ENCODE assay signal across 17 cellular contexts in the genomic region with DNA sequence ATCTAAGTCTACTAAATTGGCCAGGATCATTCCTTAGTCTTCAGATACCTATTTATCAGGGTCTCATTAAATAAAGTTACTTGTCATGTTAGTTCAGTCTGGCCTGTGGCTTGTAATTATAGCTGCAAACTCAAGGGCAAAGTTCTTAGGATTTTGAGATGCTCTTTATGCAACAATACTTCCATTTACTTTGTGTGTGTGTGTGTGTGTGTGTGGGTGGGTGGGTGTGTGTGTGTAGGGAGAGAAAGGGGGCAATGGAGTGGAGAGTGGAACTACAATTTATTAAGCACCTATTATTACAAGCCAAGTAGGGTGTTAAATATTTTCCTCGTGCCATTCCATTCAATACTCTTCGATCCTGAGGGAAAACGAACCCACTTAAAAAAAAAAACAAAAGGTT. TPM values are rescaled to one million over a fixed set of nuclear protein-coding genes. Genes with fewer than 3 reads are reported as not detected.
DNase-seq lines count a peak whose midpoint lies in the region; ATAC-seq and TF ChIP-seq lines count a peak whose summit lies in the region.
"Had no signal": no experiment of that assay in that cellular context is flagged by ENCODE, and none has a peak within 500 bp of the region (broad histone marks: within the 10 kb centered on the region; RNA-seq: fewer than 3 reads in every experiment).

No MANE protein-coding gene starts in this region.

- no peaks in the 10 kb centered on the region for H3K27me3 Mint-ChIP-seq in activated CD8-positive, alpha-beta T cell treated with anti-CD3 and anti-CD28 coated beads for 36 hours
- H3K27me3 Mint-ChIP-seq in activated CD8-positive, alpha-beta T cell treated with anti-CD3 and anti-CD28 coated beads, Interleukin-2, amount 10 ng/mL, durations not matched to agents 7 days and 5 days (ENCODE audit: low read depth), result no peaks in the 10 kb centered on the region
- H3K27me3 Mint-ChIP-seq in immature natural killer cell (ENCODE audit: low read depth in 3 of 3), result peaks cover 0 to 2% (median 1%) of the 10 kb centered on the region in 3 donors
- H3K27me3 Mint-ChIP-seq: CD4-positive, alpha-beta T cell had no signal

- POLR2A ChIA-PET in activated CD8-positive, alpha-beta T cell treated with anti-CD3 and anti-CD28 coated beads for 36 hours (lab: Charles Lee), result no interaction called here
- POLR2A ChIA-PET in activated CD8-positive, alpha-beta T cell treated with anti-CD3 and anti-CD28 coated beads, Interleukin-2, amount 10 ng/mL, durations not matched to agents 7 days and 5 days (lab: Charles Lee), result interaction anchor here (1.4 kb wide), 1 partner anchor 17 kb away, joined by 3 read pairs; no protein-coding TSS in a partner anchor
- POLR2A ChIA-PET in HEK293 (lab: Yijun Ruan, JAX), result interaction anchor here (1.4 kb wide), 1 partner anchor 125 kb away, joined by 3 read pairs; no protein-coding TSS in a partner anchor

- no peak for TF ChIP-seq CTCF in activated CD8-positive, alpha-beta T cell treated with anti-CD3 and anti-CD28 coated beads for 36 hours (IDR thresholded peaks at IDR 0.05)
- TF ChIP-seq CTCF in HEK293 (tag by site-specific recombination; IDR thresholded peaks at IDR 0.05), result no peak

- no peaks in the 10 kb centered on the region for H3K9me3 ChIP-seq in HEK293 (ENCODE audit: control insufficient read depth, insufficient read depth, low read depth, low read length)
- no peaks in the 10 kb centered on the region for H3K9me3 ChIP-seq in MG63
- H3K9me3 ChIP-seq: BLaER1 treated with 17β-estradiol and CSF1 and Interleukin-3, amounts not matched to agents 10 nM and 100 nM had no signal

- DNase-seq in activated CD8-positive, alpha-beta T cell treated with anti-CD3 and anti-CD28 coated beads for 36 hours, result no peak
- DNase-seq in activated CD8-positive, alpha-beta T cell treated with anti-CD3 and anti-CD28 coated beads, Interleukin-2, amount 10 ng/mL, durations not matched to agents 7 days and 5 days, result no peak
- DNase-seq in epithelial cell of prostate (ENCODE audit: low read depth, low spot score), result no peak
- no peak for DNase-seq in immature natural killer cell
- DNase-seq in MG63, result no peak
- DNase-seq in activated CD4-positive, CD25-positive, alpha-beta regulatory T cell treated with anti-CD3 and anti-CD28 coated beads, Interleukin-2, amount 50 U/mL, for 72 hours, result no peak
- DNase-seq: 8988T; ACHN; Calu3; CD4-positive, alpha-beta T cell; DMS 273 treated with DMSO at 0.1 percent for 48 hours; DMS79 treated with DMSO at 0.1 percent for 48 hours; EL; GOT3; H9 had no signal

- no peaks in the 10 kb centered on the region for H3K27me3 ChIP-seq in MG63
- H3K27me3 ChIP-seq: BLaER1 treated with 17β-estradiol and CSF1 and Interleukin-3, amounts not matched to agents 10 nM and 100 nM had no signal

- CTCF ChIA-PET in activated CD8-positive, alpha-beta T cell treated with anti-CD3 and anti-CD28 coated beads for 36 hours (lab: Charles Lee), result interaction anchor here (0.6 to 2.2 kb wide), 6 partner anchors 11 to 1803 kb away, joined by 3 to 8 read pairs (median 4); no protein-coding TSS in a partner anchor
- CTCF ChIA-PET in activated CD8-positive, alpha-beta T cell treated with anti-CD3 and anti-CD28 coated beads, Interleukin-2, amount 10 ng/mL, durations not matched to agents 7 days and 5 days (lab: Charles Lee), result interaction anchor here (0.6 to 2.6 kb wide), 5 partner anchors 14 to 166 kb away, joined by 3 to 13 read pairs (median 7); no protein-coding TSS in a partner anchor
- CTCF ChIA-PET in HEK293 (lab: Yijun Ruan, JAX), result interaction anchor here (0.5 to 4.9 kb wide), 10 partner anchors 9 to 259 kb away, joined by 3 to 54 read pairs (median 4); no protein-coding TSS in a partner anchor

- intact Hi-C loops in activated CD8-positive, alpha-beta T cell treated with anti-CD3 and anti-CD28 coated beads for 36 hours (cut with micrococcal nuclease), result no loop called here

- H3K4me1 ChIP-seq in HEK293 (ENCODE audit: control insufficient read depth, insufficient read depth, low read length), result no peaks in the 10 kb centered on the region

- peaks cover 18% of the 10 kb centered on the region for H3K4me1 Mint-ChIP-seq in activated CD8-positive, alpha-beta T cell treated with anti-CD3 and anti-CD28 coated beads for 36 hours (ENCODE audit: low read depth)
- H3K4me1 Mint-ChIP-seq in activated CD8-positive, alpha-beta T cell treated with anti-CD3 and anti-CD28 coated beads, Interleukin-2, amount 10 ng/mL, durations not matched to agents 7 days and 5 days (ENCODE audit: low read depth), result peaks cover 46% of the 10 kb centered on the region
- H3K4me1 Mint-ChIP-seq in immature natural killer cell, result peaks cover 4 to 6% of the 10 kb centered on the region in 2 donors
- H3K4me1 Mint-ChIP-seq: H9 had no signal

- H3K27ac ChIP-seq in HEK293 (ENCODE audit: extremely low read depth, low read depth, low read length), result no peak overlapping the region
- peak overlapping the region; percentile 24 for H3K27ac ChIP-seq in epithelial cell of prostate
- H3K27ac ChIP-seq: BLaER1 treated with 17β-estradiol and CSF1 and Interleukin-3, amounts not matched to agents 10 nM and 100 nM had no signal

- H3K4me3 ChIP-seq in HEK293 (ENCODE audit: low read depth, low read length) (no peak overlapping the region), MG63 (no peak overlapping the region)
- H3K4me3 ChIP-seq: BLaER1 treated with 17β-estradiol and CSF1 and Interleukin-3, amounts not matched to agents 10 nM and 100 nM had no signal

- peak overlapping the region; percentile 16 for H3K27ac Mint-ChIP-seq in activated CD8-positive, alpha-beta T cell treated with anti-CD3 and anti-CD28 coated beads for 36 hours
- H3K27ac Mint-ChIP-seq in activated CD8-positive, alpha-beta T cell treated with anti-CD3 and anti-CD28 coated beads, Interleukin-2, amount 10 ng/mL, durations not matched to agents 7 days and 5 days, result no peak overlapping the region
- peak overlapping the region in 1 of 6 donors; percentile 11 for H3K27ac Mint-ChIP-seq in immature natural killer cell
- H3K27ac Mint-ChIP-seq: CD4-positive, alpha-beta T cell had no signal

- H3K36me3 Mint-ChIP-seq in activated CD8-positive, alpha-beta T cell treated with anti-CD3 and anti-CD28 coated beads for 36 hours (ENCODE audit: low read depth), result peaks cover 36% of the 10 kb centered on the region
- H3K36me3 Mint-ChIP-seq in activated CD8-positive, alpha-beta T cell treated with anti-CD3 and anti-CD28 coated beads, Interleukin-2, amount 10 ng/mL, durations not matched to agents 7 days and 5 days (ENCODE audit: low read depth), result peaks cover 55% of the 10 kb centered on the region
- H3K36me3 Mint-ChIP-seq in immature natural killer cell, result peaks cover 12 to 35% (median 23%) of the 10 kb centered on the region in 3 donors

- no peak for ATAC-seq in activated CD8-positive, alpha-beta T cell treated with anti-CD3 and anti-CD28 coated beads for 36 hours
- ATAC-seq in activated CD8-positive, alpha-beta T cell treated with anti-CD3 and anti-CD28 coated beads, Interleukin-2, amount 10 ng/mL, durations not matched to agents 7 days and 5 days, result no peak

- H3K36me3 ChIP-seq in HEK293 (ENCODE audit: control insufficient read depth in 2 of 2, insufficient read depth in 1 of 2, low read length in 2 of 2) (peaks cover 36 to 76% of the 10 kb centered on the region in 2 experiments), MG63 (peaks cover 19% of the 10 kb centered on the region)

- H3K9me3 Mint-ChIP-seq in activated CD8-positive, alpha-beta T cell treated with anti-CD3 and anti-CD28 coated beads for 36 hours, result no peaks in the 10 kb centered on the region
- no peaks in the 10 kb centered on the region for H3K9me3 Mint-ChIP-seq in activated CD8-positive, alpha-beta T cell treated with anti-CD3 and anti-CD28 coated beads, Interleukin-2, amount 10 ng/mL, durations not matched to agents 7 days and 5 days (ENCODE audit: insufficient read depth)
- no peaks in the 10 kb centered on the region for H3K9me3 Mint-ChIP-seq in immature natural killer cell
- H3K9me3 Mint-ChIP-seq: CD4-positive, alpha-beta T cell; H9 had no signal

- H3K4me3 Mint-ChIP-seq in activated CD8-positive, alpha-beta T cell treated with anti-CD3 and anti-CD28 coated beads for 36 hours, result no peak overlapping the region
- no peak overlapping the region for H3K4me3 Mint-ChIP-seq in activated CD8-positive, alpha-beta T cell treated with anti-CD3 and anti-CD28 coated beads, Interleukin-2, amount 10 ng/mL, durations not matched to agents 7 days and 5 days
- no peak overlapping the region for H3K4me3 Mint-ChIP-seq in immature natural killer cell
- H3K4me3 Mint-ChIP-seq: CD4-positive, alpha-beta T cell; H9 had no signal

TF ChIP-seq in HEK293, 187 proteins besides CTCF, POLR2A, EP300 and RAD21:
- TF ChIP-seq EGR2 (tag by site-specific recombination; IDR thresholded peaks at IDR 0.05; ENCODE audit: low read depth), result peak; percentile 80
- no peak for TF ChIP-seq GFI1B (tag by site-specific recombination; IDR thresholded peaks at IDR 0.05)
- TF ChIP-seq ZFHX2 (tag by site-specific recombination; conservative IDR thresholded peaks at IDR 0.05), result peak; percentile 89
- TF ChIP-seq, protein P1, sequence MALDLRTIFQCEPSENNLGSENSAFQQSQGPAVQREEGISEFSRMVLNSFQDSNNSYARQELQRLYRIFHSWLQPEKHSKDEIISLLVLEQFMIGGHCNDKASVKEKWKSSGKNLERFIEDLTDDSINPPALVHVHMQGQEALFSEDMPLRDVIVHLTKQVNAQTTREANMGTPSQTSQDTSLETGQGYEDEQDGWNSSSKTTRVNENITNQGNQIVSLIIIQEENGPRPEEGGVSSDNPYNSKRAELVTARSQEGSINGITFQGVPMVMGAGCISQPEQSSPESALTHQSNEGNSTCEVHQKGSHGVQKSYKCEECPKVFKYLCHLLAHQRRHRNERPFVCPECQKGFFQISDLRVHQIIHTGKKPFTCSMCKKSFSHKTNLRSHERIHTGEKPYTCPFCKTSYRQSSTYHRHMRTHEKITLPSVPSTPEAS (tag by site-specific recombination; IDR thresholded peaks at IDR 0.05), result 0 out of 2 replicates have a peak, but pooled peaks have one; percentile 41

RNA-seq across cellular contexts. Expression of a gene that starts 17.7 kb away (rescaled TPM):
- 10 to 100 TPM; 22.2 to 23.8 TPM for total RNA-seq in activated CD8-positive, alpha-beta T cell treated with anti-CD3 and anti-CD28 coated beads for 36 hours
- total RNA-seq in activated CD8-positive, alpha-beta T cell treated with anti-CD3 and anti-CD28 coated beads, Interleukin-2, amount 10 ng/mL, durations not matched to agents 7 days and 5 days, result 10 to 100 TPM; 30.1 to 30.7 TPM
- 10 to 100 TPM; 19.4 to 38.3 (median 33.2) TPM for polyA plus RNA-seq in immature natural killer cell
- 10.2 and 11.6 TPM in 2 replicates for total RNA-seq in MG63 (2014; rRNA removed; shearing (Covaris generic); ENCODE audit: low replicate concordance)
